6 cellular contexts compared by ENCODE assay signal in genomic region chr2:52629531-52629930, GRCh38.
"Had no signal": no experiment of that assay in that cellular context is flagged by ENCODE, and none has a peak within 500 bp of the region (broad histone marks: within the 10 kb centered on the region; RNA-seq: fewer than 3 reads in every experiment).

No MANE protein-coding gene starts in this region.

- ATAC-seq: GM23338, HepG2 had no signal

- H3K4me3 ChIP-seq: GM23338 had no signal

- H3K27ac Mint-ChIP-seq: GM23338, H9, IgD-negative memory B cell had no signal

- H3K27me3 Mint-ChIP-seq: IgD-negative memory B cell had no signal

- H2AFZ ChIP-seq: GM23338 had no signal

- H3K4me2 ChIP-seq: GM23338 had no signal

- H3K4me1 Mint-ChIP-seq: GM23338 had no signal

- H3K4me3 Mint-ChIP-seq: GM23338, H9, IgD-negative memory B cell had no signal

- H3K27ac ChIP-seq: HL-60 had no signal

- H3K36me3 Mint-ChIP-seq: IgD-negative memory B cell had no signal

- DNase-seq: H9, HCEC 1CT had no signal
